26 cellular contexts compared by ENCODE assay signal in the genomic region with DNA sequence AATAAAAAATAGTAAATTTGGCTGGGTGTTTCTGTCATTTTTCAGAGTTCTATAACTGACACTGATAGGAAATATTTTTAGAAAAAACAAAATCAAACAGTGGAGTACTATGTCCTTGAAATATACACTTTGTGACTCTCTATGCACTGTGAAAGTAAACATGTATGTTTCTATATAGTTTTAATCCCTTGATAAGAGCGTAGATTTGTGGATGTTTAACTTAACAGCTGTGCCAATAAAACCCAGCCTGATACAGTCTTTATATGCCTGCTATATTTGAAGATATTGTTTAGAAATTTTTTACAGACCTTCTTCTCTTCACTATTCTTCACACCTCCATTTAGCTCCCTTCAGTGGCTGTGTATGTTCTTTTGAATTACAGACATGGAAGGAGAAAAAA.
"Had no signal": no experiment of that assay in that cellular context is flagged by ENCODE, and none has a peak within 500 bp of the region (broad histone marks: within the 10 kb centered on the region; RNA-seq: fewer than 3 reads in every experiment).

No MANE protein-coding gene starts in this region.

- H3K4me3 Mint-ChIP-seq: activated CD4-positive, alpha-beta memory T cell treated with anti-CD3 and anti-CD28 coated beads, Interleukin-2, amount 10 ng/mL, durations not matched to agents 7 days and 5 days; activated CD4-positive, alpha-beta T cell treated with anti-CD3 and anti-CD28 coated beads for 36 hours; activated naive CD4-positive, alpha-beta T cell treated with anti-CD3 and anti-CD28 coated beads for 36 hours; activated naive CD8-positive, alpha-beta T cell treated with anti-CD3 and anti-CD28 coated beads for 36 hours; activated T-helper 17 cell treated with anti-CD3 and anti-CD28 coated beads, Interleukin-2, amount 50 U/mL, for 72 hours; central memory CD8-positive, alpha-beta T cell had no signal

- DNase-seq: activated CD4-positive, alpha-beta memory T cell treated with anti-CD3 and anti-CD28 coated beads, Interleukin-2, amount 10 ng/mL, durations not matched to agents 7 days and 5 days; activated CD4-positive, alpha-beta T cell treated with anti-CD3 and anti-CD28 coated beads for 36 hours; activated CD4-positive, alpha-beta T cell treated with anti-CD3 and anti-CD28 coated beads, Interleukin-2, amount 50 U/mL, for 1 hour; activated gamma-delta T cell; activated naive CD4-positive, alpha-beta T cell treated with anti-CD3 and anti-CD28 coated beads for 36 hours; activated naive CD8-positive, alpha-beta T cell treated with anti-CD3 and anti-CD28 coated beads for 36 hours; activated T-cell treated with anti-CD3 and anti-CD28 coated beads for 4 hours; activated T-cell treated with anti-CD3 and anti-CD28 coated beads, Interleukin-2, amount 50 U/mL, for 48 hours; Kasumi-1; KBM-7; NCI-H1092; NCI-H1417; NCI-H2029; NCI-H510A treated with DMSO at 0.1 percent for 48 hours; NCI-H69; NK-92 treated with Interleukin-12 subunit alpha and Interleukin-12 subunit beta, amount 100 ng/mL, for 24 hours; OCI-M1; Peyer's patch; Right ventricle myocardium superior; SK-N-SH; T-helper 1 cell had no signal

- H3K4me3 ChIP-seq: Peyer's patch, SJCRH30 had no signal

- H3K36me3 ChIP-seq: Peyer's patch, SJCRH30 had no signal

- H3K27me3 ChIP-seq: Peyer's patch, SJCRH30 had no signal

- H3K9me2 ChIP-seq: SK-N-SH had no signal

- ATAC-seq: activated CD4-positive, alpha-beta T cell treated with anti-CD3 and anti-CD28 coated beads for 36 hours; activated T-helper 17 cell treated with anti-CD3 and anti-CD28 coated beads, Interleukin-2, amount 50 U/mL, for 72 hours had no signal

- H3K4me1 Mint-ChIP-seq: activated CD4-positive, alpha-beta memory T cell treated with anti-CD3 and anti-CD28 coated beads, Interleukin-2, amount 10 ng/mL, durations not matched to agents 7 days and 5 days; activated CD4-positive, alpha-beta T cell treated with anti-CD3 and anti-CD28 coated beads for 36 hours; activated naive CD8-positive, alpha-beta T cell treated with anti-CD3 and anti-CD28 coated beads for 36 hours; activated T-helper 17 cell treated with anti-CD3 and anti-CD28 coated beads, Interleukin-2, amount 50 U/mL, for 72 hours; central memory CD8-positive, alpha-beta T cell had no signal

- H3K27ac ChIP-seq: Peyer's patch, RWPE1, VCaP had no signal

- H3K4me2 ChIP-seq: SK-N-SH had no signal

- H3K27me3 Mint-ChIP-seq: activated CD4-positive, alpha-beta memory T cell treated with anti-CD3 and anti-CD28 coated beads, Interleukin-2, amount 10 ng/mL, durations not matched to agents 7 days and 5 days; activated CD4-positive, alpha-beta T cell treated with anti-CD3 and anti-CD28 coated beads for 36 hours; activated naive CD8-positive, alpha-beta T cell treated with anti-CD3 and anti-CD28 coated beads for 36 hours; activated T-helper 17 cell treated with anti-CD3 and anti-CD28 coated beads, Interleukin-2, amount 50 U/mL, for 72 hours; central memory CD8-positive, alpha-beta T cell had no signal

- H3K36me3 Mint-ChIP-seq: activated naive CD8-positive, alpha-beta T cell treated with anti-CD3 and anti-CD28 coated beads for 36 hours had no signal

- H3K9me3 ChIP-seq: Peyer's patch, SJCRH30, SK-N-SH had no signal

- H3K27ac Mint-ChIP-seq: activated CD4-positive, alpha-beta memory T cell treated with anti-CD3 and anti-CD28 coated beads, Interleukin-2, amount 10 ng/mL, durations not matched to agents 7 days and 5 days; activated CD4-positive, alpha-beta T cell treated with anti-CD3 and anti-CD28 coated beads for 36 hours; activated naive CD4-positive, alpha-beta T cell treated with anti-CD3 and anti-CD28 coated beads for 36 hours; activated naive CD8-positive, alpha-beta T cell treated with anti-CD3 and anti-CD28 coated beads for 36 hours; activated T-helper 17 cell treated with anti-CD3 and anti-CD28 coated beads, Interleukin-2, amount 50 U/mL, for 72 hours had no signal

- H3K4me1 ChIP-seq: Peyer's patch had no signal
